9 cellular contexts compared by ENCODE assay signal in genomic region chr15:73564255-73564654, GRCh38.
A peak's percentile ranks its signal among the peaks of the same experiment; 100 is the strongest.
DNase-seq lines count a peak whose midpoint lies in the region; ATAC-seq lines count a peak whose summit lies in the region.
"Had no signal": no experiment of that assay in that cellular context is flagged by ENCODE, and none has a peak within 500 bp of the region (broad histone marks: within the 10 kb centered on the region; RNA-seq: fewer than 3 reads in every experiment).

No MANE protein-coding gene starts in this region.

- DNase-seq in CD8-positive, alpha-beta memory T cell, result no peak
- peak; percentile 33 to 44 for DNase-seq in Kasumi-1 (lab: John Stamatoyannopoulos, UW)
- DNase-seq in amniotic epithelial cell (ENCODE audit: low read depth), result peak; percentile 38
- DNase-seq in left kidney (ENCODE audit: low read depth, low spot score), result peak; percentile 33
- no peak for DNase-seq in midbrain (lab: John Stamatoyannopoulos, UW)
- DNase-seq in stimulated activated naive CD4-positive, alpha-beta T cell (lab: John Stamatoyannopoulos, UW), result no peak
- no peak for DNase-seq in activated CD4-positive, alpha-beta T cell treated with anti-CD3 and anti-CD28 coated beads, Interleukin-2, amount 10 ng/mL, durations not matched to agents 7 days and 5 days
- no peak for DNase-seq in effector memory CD8-positive, alpha-beta T cell

- no peak for ATAC-seq in effector memory CD8-positive, alpha-beta T cell (replicated peaks)

- H3K4me1 Mint-ChIP-seq in CD8-positive, alpha-beta memory T cell, result peaks cover 0 to 4% (median 0%) of the 10 kb centered on the region in 3 donors
- peaks cover 10% of the 10 kb centered on the region for H3K4me1 Mint-ChIP-seq in activated CD4-positive, alpha-beta T cell treated with anti-CD3 and anti-CD28 coated beads, Interleukin-2, amount 10 ng/mL, durations not matched to agents 7 days and 5 days
- H3K4me1 Mint-ChIP-seq in effector memory CD8-positive, alpha-beta T cell (ENCODE audit: low read depth in 2 of 2), result peaks cover 0 to 2% of the 10 kb centered on the region in 2 donors
- H3K4me1 Mint-ChIP-seq: activated naive CD4-positive, alpha-beta T cell treated with anti-CD3 and anti-CD28 coated beads, Interleukin-2, amount 50 U/mL, for 24 hours had no signal

- H3K4me1 ChIP-seq in CD8-positive, alpha-beta memory T cell (ENCODE audit: insufficient read depth, low read length), result no peaks in the 10 kb centered on the region

- H3K4me3 Mint-ChIP-seq in CD8-positive, alpha-beta memory T cell, result no peak overlapping the region
- H3K4me3 Mint-ChIP-seq in activated CD4-positive, alpha-beta T cell treated with anti-CD3 and anti-CD28 coated beads, Interleukin-2, amount 10 ng/mL, durations not matched to agents 7 days and 5 days, result no peak overlapping the region
- H3K4me3 Mint-ChIP-seq in effector memory CD8-positive, alpha-beta T cell, result no peak overlapping the region
- H3K4me3 Mint-ChIP-seq: activated naive CD4-positive, alpha-beta T cell treated with anti-CD3 and anti-CD28 coated beads, Interleukin-2, amount 50 U/mL, for 24 hours had no signal

- CTCF ChIA-PET in CD8-positive, alpha-beta memory T cell (lab: Charles Lee), result no interaction called here
- CTCF ChIA-PET in activated CD4-positive, alpha-beta T cell treated with anti-CD3 and anti-CD28 coated beads, Interleukin-2, amount 10 ng/mL, durations not matched to agents 7 days and 5 days (lab: Charles Lee), result no interaction called here

- H3K36me3 Mint-ChIP-seq in CD8-positive, alpha-beta memory T cell, result peaks cover 0 to 86% (median 20%) of the 10 kb centered on the region in 3 donors
- H3K36me3 Mint-ChIP-seq in activated CD4-positive, alpha-beta T cell treated with anti-CD3 and anti-CD28 coated beads, Interleukin-2, amount 10 ng/mL, durations not matched to agents 7 days and 5 days (ENCODE audit: low read depth), result peaks cover 8% of the 10 kb centered on the region
- H3K36me3 Mint-ChIP-seq in effector memory CD8-positive, alpha-beta T cell (ENCODE audit: insufficient read depth), result peaks cover 36% of the 10 kb centered on the region

- H3K36me3 ChIP-seq in CD8-positive, alpha-beta memory T cell (ENCODE audit: insufficient read depth, low read length), result peaks cover 16% of the 10 kb centered on the region

- POLR2A ChIA-PET in CD8-positive, alpha-beta memory T cell (lab: Charles Lee), result no interaction called here
- POLR2A ChIA-PET in activated CD4-positive, alpha-beta T cell treated with anti-CD3 and anti-CD28 coated beads, Interleukin-2, amount 10 ng/mL, durations not matched to agents 7 days and 5 days (lab: Charles Lee), result no interaction called here

- peak overlapping the region in 5 of 8 donors; percentile 22 to 38 (median 31) for H3K27ac Mint-ChIP-seq in CD8-positive, alpha-beta memory T cell
- H3K27ac Mint-ChIP-seq in activated CD4-positive, alpha-beta T cell treated with anti-CD3 and anti-CD28 coated beads, Interleukin-2, amount 10 ng/mL, durations not matched to agents 7 days and 5 days, result no peak overlapping the region
- peak overlapping the region in 1 of 2 donors; percentile 8 for H3K27ac Mint-ChIP-seq in effector memory CD8-positive, alpha-beta T cell
- H3K27ac Mint-ChIP-seq: activated naive CD4-positive, alpha-beta T cell treated with anti-CD3 and anti-CD28 coated beads, Interleukin-2, amount 50 U/mL, for 24 hours had no signal

- H3K9me3 ChIP-seq in CD8-positive, alpha-beta memory T cell (ENCODE audit: low read length), result no peaks in the 10 kb centered on the region

- H3K27ac ChIP-seq in CD8-positive, alpha-beta memory T cell (ENCODE audit: low read depth, low read length), result no peak overlapping the region

- H3K27me3 ChIP-seq in CD8-positive, alpha-beta memory T cell (ENCODE audit: insufficient read depth, low read length, poor library complexity, severe bottlenecking), result no peaks in the 10 kb centered on the region

- no peak overlapping the region for H3K4me3 ChIP-seq in CD8-positive, alpha-beta memory T cell (ENCODE audit: low read length)

- H3K27me3 Mint-ChIP-seq in CD8-positive, alpha-beta memory T cell, result no peaks in the 10 kb centered on the region
- H3K27me3 Mint-ChIP-seq in activated CD4-positive, alpha-beta T cell treated with anti-CD3 and anti-CD28 coated beads, Interleukin-2, amount 10 ng/mL, durations not matched to agents 7 days and 5 days, result no peaks in the 10 kb centered on the region
- no peaks in the 10 kb centered on the region for H3K27me3 Mint-ChIP-seq in effector memory CD8-positive, alpha-beta T cell
- H3K27me3 Mint-ChIP-seq: activated naive CD4-positive, alpha-beta T cell treated with anti-CD3 and anti-CD28 coated beads, Interleukin-2, amount 50 U/mL, for 24 hours had no signal

- no peaks in the 10 kb centered on the region for H3K9me3 Mint-ChIP-seq in CD8-positive, alpha-beta memory T cell
- H3K9me3 Mint-ChIP-seq in activated CD4-positive, alpha-beta T cell treated with anti-CD3 and anti-CD28 coated beads, Interleukin-2, amount 10 ng/mL, durations not matched to agents 7 days and 5 days, result no peaks in the 10 kb centered on the region
- no peaks in the 10 kb centered on the region for H3K9me3 Mint-ChIP-seq in effector memory CD8-positive, alpha-beta T cell
- H3K9me3 Mint-ChIP-seq: activated naive CD4-positive, alpha-beta T cell treated with anti-CD3 and anti-CD28 coated beads, Interleukin-2, amount 50 U/mL, for 24 hours had no signal

Comparison
In these comparisons a context has a peak if more than half of its experiments do, and no peak if none do; other contexts are left out.
1. DNase-seq: peak in Kasumi-1 (2 of 2), amniotic epithelial cell (single experiment) and left kidney (single experiment); none in CD8-positive, alpha-beta memory T cell (0 of 5), midbrain (single experiment), stimulated activated naive CD4-positive, alpha-beta T cell (0 of 6), activated CD4-positive, alpha-beta T cell treated with anti-CD3 and anti-CD28 coated beads, Interleukin-2, amount 10 ng/mL, durations not matched to agents 7 days and 5 days (single experiment) and effector memory CD8-positive, alpha-beta T cell (0 of 3).